Comparison of ENCODE assay signal across 32 cellular contexts in genomic region chr11:76076749-76077148, GRCh38.
"Had no signal": no experiment of that assay in that cellular context is flagged by ENCODE, and none has a peak within 500 bp of the region (broad histone marks: within the 10 kb centered on the region; RNA-seq: fewer than 3 reads in every experiment).

No MANE protein-coding gene starts in this region.

- H3K4me1 Mint-ChIP-seq: nephron progenitor cell; stimulated activated naive CD8-positive, alpha-beta T cell treated with anti-CD3 and anti-CD28 coated beads, Interleukin-15, amount 100 ng/mL, for 72 hours had no signal

- ATAC-seq: naive thymus-derived CD8-positive, alpha-beta T cell; natural killer cell treated with Interleukin-12 subunit alpha and Interleukin-12 subunit beta and Interleukin-15 and Interleukin-18, amount 100 ng/mL, for 72 hours; psoas muscle; right cardiac atrium; stimulated activated memory B cell treated with anti-CD40 and anti-IgM and Interleukin-4, amounts not matched to agents 10 μg/mL and 1 μg/mL and 100 μg/mL, for 72 hours; stimulated activated naive CD8-positive, alpha-beta T cell treated with anti-CD3 and anti-CD28 coated beads, Interleukin-15, amount 100 ng/mL, for 72 hours; stimulated activated naive CD8-positive, alpha-beta T cell treated with anti-CD3 and anti-CD28 coated beads, Interleukin-15, Interleukin-2, amounts not matched to agents 100 U/mL and 50 U/mL, for 24 hours; upper lobe of right lung had no signal

- H3K4me1 ChIP-seq: right lobe of liver, uterus had no signal

- DNase-seq: naive thymus-derived CD8-positive, alpha-beta T cell; nephron progenitor cell; nucleus accumbens; ovary; posterior cingulate gyrus; psoas muscle; right cardiac atrium; right lobe of liver; sigmoid colon; spleen; stimulated activated CD4-positive, alpha-beta T cell treated with anti-CD3 and anti-CD28 coated beads, Interleukin-12 subunit alpha, Interleukin-12 subunit beta, amount 100 ng/mL, for 4 hours; stimulated activated CD4-positive, alpha-beta T cell treated with anti-CD3 and anti-CD28 coated beads, Interleukin-1b, Interleukin-23, amount 100 ng/mL, for 48 hours; stimulated activated CD4-positive, alpha-beta T cell treated with anti-CD3 and anti-CD28 coated beads, Interleukin-4, amount 100 ng/mL, for 1 hour; stimulated activated CD4-positive, alpha-beta T cell treated with anti-CD3 and anti-CD28 coated beads, Interleukin-4, amount 100 ng/mL, for 4 hours; stimulated activated CD8-positive, alpha-beta memory T cell treated with anti-CD3 and anti-CD28 coated beads, Interleukin-4, amount 100 ng/mL, for 48 hours; stimulated activated naive CD4-positive, alpha-beta T cell; stimulated activated naive CD8-positive, alpha-beta T cell treated with anti-CD3 and anti-CD28 coated beads, Interleukin-15, amount 100 ng/mL, for 72 hours; stimulated activated naive CD8-positive, alpha-beta T cell treated with anti-CD3 and anti-CD28 coated beads, Interleukin-15, Interleukin-2, amounts not matched to agents 100 U/mL and 50 U/mL, for 24 hours; substantia nigra; testis; tibial artery; transverse colon; upper lobe of right lung; uterus had no signal

- H3K27me3 ChIP-seq: neutrophil, ovary, right lobe of liver, sigmoid colon, spleen, suprapubic skin, testis, tibial artery, transverse colon, upper lobe of right lung, uterus had no signal

- H3K9me3 ChIP-seq: neutrophil, ovary, psoas muscle, right lobe of liver, sigmoid colon, spleen, suprapubic skin, testis, tibial artery, transverse colon, upper lobe of right lung, uterus had no signal

- H3K27me3 Mint-ChIP-seq: naive thymus-derived CD8-positive, alpha-beta T cell; natural killer cell treated with Interleukin-12 subunit alpha and Interleukin-12 subunit beta and Interleukin-15 and Interleukin-18, amount 100 ng/mL, for 72 hours; progenitor cell of endocrine pancreas; stimulated activated memory B cell treated with anti-CD40 and anti-IgM and Interleukin-4, amounts not matched to agents 10 μg/mL and 1 μg/mL and 100 μg/mL, for 72 hours; stimulated activated naive CD8-positive, alpha-beta T cell treated with anti-CD3 and anti-CD28 coated beads, Interleukin-15, amount 100 ng/mL, for 72 hours; type B pancreatic cell had no signal

- H3K4me3 ChIP-seq: ovary, psoas muscle, right lobe of liver, sigmoid colon, smooth muscle cell, spleen, suprapubic skin, testis, tibial artery, transverse colon, upper lobe of right lung, uterus had no signal

- H3K9me3 Mint-ChIP-seq: natural killer cell treated with Interleukin-12 subunit alpha and Interleukin-12 subunit beta and Interleukin-15 and Interleukin-18, amount 100 ng/mL, for 72 hours; nephron progenitor cell; neural crest cell had no signal

- H3K36me3 ChIP-seq: neutrophil, ovary, right lobe of liver, sigmoid colon, spleen, suprapubic skin, tibial artery, transverse colon, upper lobe of right lung, uterus had no signal

- H3K27ac ChIP-seq: ovary, psoas muscle, right lobe of liver, suprapubic skin, testis, tibial artery, transverse colon, upper lobe of right lung had no signal

- H3K36me3 Mint-ChIP-seq: natural killer cell treated with Interleukin-12 subunit alpha and Interleukin-12 subunit beta and Interleukin-15 and Interleukin-18, amount 100 ng/mL, for 72 hours had no signal

- H3K27ac Mint-ChIP-seq: natural killer cell treated with Interleukin-12 subunit alpha and Interleukin-12 subunit beta and Interleukin-15 and Interleukin-18, amount 100 ng/mL, for 72 hours; nephron progenitor cell; progenitor cell of endocrine pancreas had no signal

- H3K4me3 Mint-ChIP-seq: natural killer cell treated with Interleukin-12 subunit alpha and Interleukin-12 subunit beta and Interleukin-15 and Interleukin-18, amount 100 ng/mL, for 72 hours; nephron progenitor cell; neural crest cell; stimulated activated memory B cell treated with anti-CD40 and anti-IgM and Interleukin-4, amounts not matched to agents 10 μg/mL and 1 μg/mL and 100 μg/mL, for 72 hours; stimulated activated naive CD8-positive, alpha-beta T cell treated with anti-CD3 and anti-CD28 coated beads, Interleukin-15, amount 100 ng/mL, for 72 hours; type B pancreatic cell had no signal
